Comparison of ENCODE assay signal across 22 cellular contexts in the genomic region with DNA sequence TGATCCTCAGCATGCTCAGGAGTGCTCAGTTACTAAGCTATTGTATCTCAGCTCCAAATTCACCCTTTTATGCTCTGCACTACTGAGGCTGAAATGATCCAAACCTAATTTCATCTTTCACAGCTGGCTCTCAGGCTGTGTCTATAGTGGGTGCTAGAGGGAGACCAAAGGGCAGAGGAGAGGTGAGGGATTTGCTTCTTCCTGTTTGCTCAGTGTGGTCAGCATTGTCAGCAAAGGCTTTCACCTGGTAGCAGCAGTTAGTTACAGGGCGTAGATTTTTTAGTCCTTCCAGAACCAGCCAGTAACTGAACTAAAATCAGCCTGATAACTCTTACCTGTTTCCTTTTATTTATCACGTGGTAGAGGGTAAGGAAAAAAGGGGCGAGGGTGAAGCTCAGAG. TPM values are rescaled to one million over a fixed set of nuclear protein-coding genes. Genes with fewer than 3 reads are reported as not detected.
DNase-seq lines count a peak whose midpoint lies in the region; ATAC-seq, FAIRE-seq and TF ChIP-seq lines count a peak whose summit lies in the region.
"Had no signal": no experiment of that assay in that cellular context is flagged by ENCODE, and none has a peak within 500 bp of the region (broad histone marks: within the 10 kb centered on the region; RNA-seq: fewer than 3 reads in every experiment).

No MANE protein-coding gene starts in this region.

- TF ChIP-seq POLR2A in HepG2 (IDR thresholded peaks at IDR 0.05; ENCODE audit: insufficient read depth in 1 of 2, low read depth in 2 of 2, low read length in 2 of 2), result no peak

- no peak for DNase-seq in A673 (ENCODE audit: low spot score)
- no peak for DNase-seq in Caco-2
- DNase-seq in activated CD8-positive, alpha-beta T cell treated with anti-CD3 and anti-CD28 coated beads, Interleukin-2, amount 10 ng/mL, durations not matched to agents 7 days and 5 days, result no peak
- DNase-seq in HepG2 (ENCODE audit: low spot score), result peak; percentile 67
- no peak for DNase-seq in NCI-H2081 (lab: John Stamatoyannopoulos, UW)
- DNase-seq in MG63, result no peak
- DNase-seq in HT-29 (ENCODE audit: low spot score), result no peak
- DNase-seq: EL, GOT3, Kasumi-1, NCI-H1105 treated with DMSO at 0.1 percent for 48 hours, NCI-H1694 treated with DMSO at 0.1 percent for 48 hours, NCI-H2227 treated with DMSO at 0.1 percent for 48 hours, NCI-H510A treated with DMSO at 0.1 percent for 48 hours, NCI-H774, OCI-M1, Right ventricle myocardium superior had no signal

- H2AFZ ChIP-seq in HepG2 (ENCODE audit: low read length), result no peak overlapping the region

- peaks cover 100% of the 10 kb centered on the region for H3K36me3 Mint-ChIP-seq in Caco-2 (ENCODE audit: insufficient read depth, unreplicated experiment)
- H3K36me3 Mint-ChIP-seq in activated CD8-positive, alpha-beta T cell treated with anti-CD3 and anti-CD28 coated beads, Interleukin-2, amount 10 ng/mL, durations not matched to agents 7 days and 5 days (ENCODE audit: low read depth), result peaks cover 59% of the 10 kb centered on the region

- 77% methylated on average over 3 of the region's 3 CpGs for WGBS in HepG2 (ENCODE audit: low lambda C conversion rate)

- peak overlapping the region; percentile 3 for H3K27ac ChIP-seq in A673 (ENCODE audit: low read depth, low read length, poor library complexity, severe bottlenecking)
- peak overlapping the region; percentile 45 for H3K27ac ChIP-seq in HepG2 (ENCODE audit: extremely low read length, insufficient read depth, low read length)
- H3K27ac ChIP-seq: HL-60 had no signal

- BruUV-seq in A673 (replicated peaks; lab: Mats Ljungman, UMichigan) (no TSS peak), Caco-2 (replicated peaks; lab: Mats Ljungman, UMichigan) (TSS peak; percentile 12), HepG2 (replicated peaks; lab: Mats Ljungman, UMichigan) (no TSS peak)

- H3K9me3 ChIP-seq in A673 (ENCODE audit: low read depth, low read length, poor library complexity, severe bottlenecking) (no peaks in the 10 kb centered on the region), Caco-2 (no peaks in the 10 kb centered on the region), HepG2 (ENCODE audit: low read length) (no peaks in the 10 kb centered on the region), MG63 (no peaks in the 10 kb centered on the region)

- H3K27me3 ChIP-seq in A673 (replicated peaks; ENCODE audit: insufficient read depth, low read depth, low read length, poor library complexity), result no peaks in the 10 kb centered on the region
- H3K27me3 ChIP-seq in Caco-2 (replicated peaks; ENCODE audit: control insufficient read depth, insufficient read depth, low read length), result no peaks in the 10 kb centered on the region
- no peaks in the 10 kb centered on the region for H3K27me3 ChIP-seq in HepG2 (ENCODE audit: control insufficient read depth in 1 of 2, insufficient read depth in 2 of 2, low read length in 2 of 2)
- H3K27me3 ChIP-seq in MG63, result no peaks in the 10 kb centered on the region

- H3K4me3 Mint-ChIP-seq in Caco-2 (ENCODE audit: unreplicated experiment), result no peak overlapping the region
- no peak overlapping the region for H3K4me3 Mint-ChIP-seq in activated CD8-positive, alpha-beta T cell treated with anti-CD3 and anti-CD28 coated beads, Interleukin-2, amount 10 ng/mL, durations not matched to agents 7 days and 5 days
- H3K4me3 Mint-ChIP-seq: CD14-positive monocyte had no signal

- intact Hi-C loops in A673 (cut with micrococcal nuclease; ENCODE audit: unreplicated experiment) (no loop called here), Caco-2 (cut with micrococcal nuclease; ENCODE audit: unreplicated experiment) (no loop called here), HepG2 (cut with micrococcal nuclease; ENCODE audit: unreplicated experiment) (no loop called here)

- peak; percentile 72 for FAIRE-seq in HepG2 (lab: Jason Lieb, UNC)
- FAIRE-seq: GM12878, HTR-8/SVneo had no signal

- no peak for TF ChIP-seq CTCF in A673 (conservative IDR thresholded peaks at IDR 0.05; ENCODE audit: low read depth, low read length)
- TF ChIP-seq CTCF in Caco-2 (IDR thresholded peaks at IDR 0.05; ENCODE audit: insufficient read depth in 1 of 2, low read depth in 1 of 2, low read length in 1 of 2, severe bottlenecking in 1 of 2, unreplicated experiment in 1 of 2), result no peak
- TF ChIP-seq CTCF in HepG2 (CRISPR knock-in tag; IDR thresholded peaks at IDR 0.05), result peak; percentile 31

- peaks cover 15% of the 10 kb centered on the region for H3K4me1 ChIP-seq in A673 (ENCODE audit: insufficient read depth, low read length, poor library complexity, severe bottlenecking)
- H3K4me1 ChIP-seq in Caco-2, result no peaks in the 10 kb centered on the region
- peaks cover 36% of the 10 kb centered on the region for H3K4me1 ChIP-seq in HepG2 (ENCODE audit: insufficient read depth, low read length)

- H3K4me1 Mint-ChIP-seq in Caco-2 (ENCODE audit: low read depth, unreplicated experiment), result no peaks in the 10 kb centered on the region
- peaks cover 8% of the 10 kb centered on the region for H3K4me1 Mint-ChIP-seq in activated CD8-positive, alpha-beta T cell treated with anti-CD3 and anti-CD28 coated beads, Interleukin-2, amount 10 ng/mL, durations not matched to agents 7 days and 5 days (ENCODE audit: low read depth)
- H3K4me1 Mint-ChIP-seq: CD14-positive monocyte had no signal

- no peaks in the 10 kb centered on the region for H3K27me3 Mint-ChIP-seq in Caco-2 (ENCODE audit: insufficient read depth, unreplicated experiment)
- no peaks in the 10 kb centered on the region for H3K27me3 Mint-ChIP-seq in activated CD8-positive, alpha-beta T cell treated with anti-CD3 and anti-CD28 coated beads, Interleukin-2, amount 10 ng/mL, durations not matched to agents 7 days and 5 days (ENCODE audit: low read depth)

- H3K4me3 ChIP-seq in A673 (ENCODE audit: low read depth, low read length, poor library complexity, severe bottlenecking) (no peak overlapping the region), Caco-2 (ENCODE audit: low read depth, low read length) (no peak overlapping the region), HepG2 (replicated peaks in 1 of 3; ENCODE audit: insufficient read depth in 1 of 3, low read depth in 2 of 3, low read length in 3 of 3) (no peak overlapping the region), MG63 (no peak overlapping the region)
- H3K4me3 ChIP-seq: GM12878 had no signal

- CTCF ChIA-PET in A673 (lab: Charles Lee) (no interaction called here), Caco-2 (lab: Charles Lee) (no interaction called here), HepG2 (lab: Yijun Ruan, JAX; ENCODE audit: low intra/inter-chr PET ratio, low total read pairs) (interaction anchor here (1.3 kb wide), 1 partner anchor 12 kb away, joined by 4 read pairs; no protein-coding TSS in a partner anchor)
- CTCF ChIA-PET in activated CD8-positive, alpha-beta T cell treated with anti-CD3 and anti-CD28 coated beads, Interleukin-2, amount 10 ng/mL, durations not matched to agents 7 days and 5 days (lab: Charles Lee), result interaction anchor here (5.0 kb wide), 1 partner anchor 12 kb away, joined by 40 read pairs; no protein-coding TSS in a partner anchor

- TF ChIP-seq EP300 in HepG2 (IDR thresholded peaks at IDR 0.05; ENCODE audit: low read depth in 2 of 2, low read length in 2 of 2), result no peak
- TF ChIP-seq EP300 in HepG2 (CRISPR knock-in tag; IDR thresholded peaks at IDR 0.05; ENCODE audit: borderline replicate concordance), result no peak

- no peaks in the 10 kb centered on the region for H3K9me3 Mint-ChIP-seq in Caco-2 (ENCODE audit: unreplicated experiment)
- H3K9me3 Mint-ChIP-seq in activated CD8-positive, alpha-beta T cell treated with anti-CD3 and anti-CD28 coated beads, Interleukin-2, amount 10 ng/mL, durations not matched to agents 7 days and 5 days (ENCODE audit: insufficient read depth), result no peaks in the 10 kb centered on the region
- H3K9me3 Mint-ChIP-seq: CD14-positive monocyte had no signal

- H3K27ac Mint-ChIP-seq in Caco-2 (ENCODE audit: unreplicated experiment), result no peak overlapping the region
- H3K27ac Mint-ChIP-seq in activated CD8-positive, alpha-beta T cell treated with anti-CD3 and anti-CD28 coated beads, Interleukin-2, amount 10 ng/mL, durations not matched to agents 7 days and 5 days, result peak overlapping the region; percentile 30

- no peak for TF ChIP-seq RAD21 in HepG2 (CRISPR knock-in tag; IDR thresholded peaks at IDR 0.05)

- ATAC-seq in activated CD8-positive, alpha-beta T cell treated with anti-CD3 and anti-CD28 coated beads, Interleukin-2, amount 10 ng/mL, durations not matched to agents 7 days and 5 days, result no peak
- ATAC-seq in HepG2, result peak; percentile 95
- ATAC-seq: GM12878, HCT116 had no signal

- H3K9ac ChIP-seq in HepG2 (ENCODE audit: insufficient read depth, low read depth, low read length), result no peak overlapping the region

- H3K36me3 ChIP-seq in A673 (ENCODE audit: insufficient read depth, low read length, poor library complexity, severe bottlenecking) (peaks cover 89% of the 10 kb centered on the region), Caco-2 (ENCODE audit: control insufficient read depth, insufficient read depth, low read length) (peaks cover 5% of the 10 kb centered on the region; the same call in 1 of the 2 replicates), HepG2 (replicated peaks in 1 of 2; ENCODE audit: control insufficient read depth in 1 of 2, insufficient read depth in 2 of 2, low read length in 2 of 2) (peaks cover 39 to 82% of the 10 kb centered on the region in 2 experiments), MG63 (peaks cover 89% of the 10 kb centered on the region)

- in situ Hi-C loops in HepG2 (cut with HindIII; ENCODE audit: extremely low pct_ligation_motif_present, low pct_unique_long_range_greater_than_20kb), result no loop called here

- peaks cover 3% of the 10 kb centered on the region; the same call in 1 of the 2 replicates for H4K20me1 ChIP-seq in HepG2 (ENCODE audit: insufficient read depth, low read length)

- POLR2A ChIA-PET in A673 (lab: Charles Lee; ENCODE audit: low non-redundant PET) (no interaction called here), Caco-2 (lab: Charles Lee) (interaction anchor here (0.7 kb wide), 1 partner anchor 28 kb away, joined by 3 read pairs; no protein-coding TSS in a partner anchor), HepG2 (lab: Yijun Ruan, JAX) (interaction anchor here (1.8 to 2.1 kb wide), 3 partner anchors 10 to 35 kb away, joined by 6 read pairs; a partner anchor contains a TSS)
- POLR2A ChIA-PET in activated CD8-positive, alpha-beta T cell treated with anti-CD3 and anti-CD28 coated beads, Interleukin-2, amount 10 ng/mL, durations not matched to agents 7 days and 5 days (lab: Charles Lee), result interaction anchor here (0.9 to 2.1 kb wide), 2 partner anchors 33 to 35 kb away, joined by 3 to 5 read pairs; a partner anchor contains a TSS

- peak overlapping the region; percentile 14; the same call in 1 of the 2 replicates for H3K4me2 ChIP-seq in HepG2 (ENCODE audit: low read depth, low read length)

- H3K79me2 ChIP-seq in HepG2 (ENCODE audit: insufficient read depth, low read length), result no peaks in the 10 kb centered on the region

RNA-seq across cellular contexts. Expression of a gene that starts 33.2 kb away (rescaled TPM):
- total RNA-seq in A673 (2021), result 545 and 558 TPM in 2 replicates
- total RNA-seq in Caco-2 (2022), result 413 and 414 TPM in 2 replicates
- 100 to 1,000 TPM; 302 to 308 TPM for total RNA-seq in activated CD8-positive, alpha-beta T cell treated with anti-CD3 and anti-CD28 coated beads, Interleukin-2, amount 10 ng/mL, durations not matched to agents 7 days and 5 days
- total RNA-seq in HepG2 (2016; rRNA removed; fragmentation: Illumina TruSeq; extraction: Trizol), result 625 and 944 TPM in 2 replicates
- total RNA-seq in HepG2 (2016; cell fraction: cytosol; rRNA removed; fragmentation: Illumina TruSeq; extraction: Trizol; ENCODE audit: low read depth), result 53.4 and 61.8 TPM in 2 replicates
- total RNA-seq in HepG2 (2016; cell fraction: insoluble cytoplasmic fraction; rRNA removed; fragmentation: Illumina TruSeq; extraction: Trizol), result 635 and 912 TPM in 2 replicates
- 124 and 145 TPM in 2 replicates for total RNA-seq in HepG2 (2016; cell fraction: membrane; rRNA removed; fragmentation: Illumina TruSeq; extraction: Trizol)
- total RNA-seq in HepG2 (2016; cell fraction: nucleus; rRNA removed; fragmentation: Illumina TruSeq; extraction: Trizol), result 234 and 241 TPM in 2 replicates
- 109 and 124 TPM in 2 replicates for polyA plus RNA-seq in HepG2 (2011; rRNA removed)
- polyA plus RNA-seq in HepG2 (2011; cell fraction: cytosol; rRNA removed), result 106 and 126 TPM in 2 replicates
- 30.7 and 40.3 TPM in 2 replicates for polyA plus RNA-seq in HepG2 (2011; cell fraction: nucleus; rRNA removed)
- 246 and 411 TPM in 2 replicates for polyA plus RNA-seq in HepG2 (2012)
- polyA plus RNA-seq in HepG2 (2016; cell fraction: cytosol; fragmentation: Illumina TruSeq; extraction: Trizol; ENCODE audit: low read depth), result 34.4 and 42.4 TPM in 2 replicates
- 671 and 701 TPM in 2 replicates for polyA plus RNA-seq in HepG2 (2016; cell fraction: insoluble cytoplasmic fraction; fragmentation: Illumina TruSeq; extraction: Trizol; ENCODE audit: low read depth)
- 64.7 and 77.0 TPM in 2 replicates for polyA plus RNA-seq in HepG2 (2016; cell fraction: membrane; fragmentation: Illumina TruSeq; extraction: Trizol; ENCODE audit: low read depth)
- polyA plus RNA-seq in HepG2 (2016; cell fraction: nucleus; fragmentation: Illumina TruSeq; extraction: Trizol; ENCODE audit: insufficient read depth, low read depth), result 237 and 254 TPM in 2 replicates
- polyA minus RNA-seq in HepG2 (2011; rRNA and poly(A)+ RNA removed; ENCODE audit: low replicate concordance), result 102 and 167 TPM in 2 replicates
- polyA minus RNA-seq in HepG2 (2011; cell fraction: cytosol; rRNA and poly(A)+ RNA removed), result 71.6 and 76.1 TPM in 2 replicates
- polyA minus RNA-seq in HepG2 (2011; cell fraction: nucleus; rRNA and poly(A)+ RNA removed), result 38.2 and 41.5 TPM in 2 replicates
- total RNA-seq in MG63 (2014; rRNA removed; shearing (Covaris generic); ENCODE audit: low replicate concordance), result 560 and 634 TPM in 2 replicates
- 212 and 262 TPM in 2 replicates for total RNA-seq in HT-29 (2014; rRNA removed; shearing (Covaris generic))

RNA-seq across cellular contexts. Expression of a gene that starts 33.5 kb away (rescaled TPM):
- total RNA-seq in A673 (2021) (44.0 and 47.6 TPM in 2 replicates), Caco-2 (2022) (38.2 and 38.9 TPM in 2 replicates), HepG2 (2016; rRNA removed; fragmentation: Illumina TruSeq; extraction: Trizol) (19.3 and 21.6 TPM in 2 replicates)
- total RNA-seq in activated CD8-positive, alpha-beta T cell treated with anti-CD3 and anti-CD28 coated beads, Interleukin-2, amount 10 ng/mL, durations not matched to agents 7 days and 5 days, result 10 to 100 TPM; 33.0 to 35.2 TPM
- total RNA-seq in HepG2 (2016; cell fraction: cytosol; rRNA removed; fragmentation: Illumina TruSeq; extraction: Trizol; ENCODE audit: low read depth), result 10.7 and 14.0 TPM in 2 replicates
- 18.7 and 21.0 TPM in 2 replicates for total RNA-seq in HepG2 (2016; cell fraction: insoluble cytoplasmic fraction; rRNA removed; fragmentation: Illumina TruSeq; extraction: Trizol)
- 20.4 and 22.8 TPM in 2 replicates for total RNA-seq in HepG2 (2016; cell fraction: membrane; rRNA removed; fragmentation: Illumina TruSeq; extraction: Trizol)
- 19.0 and 20.5 TPM in 2 replicates for total RNA-seq in HepG2 (2016; cell fraction: nucleus; rRNA removed; fragmentation: Illumina TruSeq; extraction: Trizol)
- polyA plus RNA-seq in HepG2 (2011; rRNA removed), result 29.2 and 34.2 TPM in 2 replicates
- 20.1 and 22.1 TPM in 2 replicates for polyA plus RNA-seq in HepG2 (2011; cell fraction: cytosol; rRNA removed)
- 41.4 and 55.5 TPM in 2 replicates for polyA plus RNA-seq in HepG2 (2011; cell fraction: nucleus; rRNA removed)
- 17.3 and 22.8 TPM in 2 replicates for polyA plus RNA-seq in HepG2 (2012)
- polyA plus RNA-seq in HepG2 (2016; cell fraction: cytosol; fragmentation: Illumina TruSeq; extraction: Trizol; ENCODE audit: low read depth), result 20.0 and 28.7 TPM in 2 replicates
- polyA plus RNA-seq in HepG2 (2016; cell fraction: insoluble cytoplasmic fraction; fragmentation: Illumina TruSeq; extraction: Trizol; ENCODE audit: low read depth), result 23.9 and 26.6 TPM in 2 replicates
- polyA plus RNA-seq in HepG2 (2016; cell fraction: membrane; fragmentation: Illumina TruSeq; extraction: Trizol; ENCODE audit: low read depth), result 30.2 and 33.5 TPM in 2 replicates
- polyA plus RNA-seq in HepG2 (2016; cell fraction: nucleus; fragmentation: Illumina TruSeq; extraction: Trizol; ENCODE audit: insufficient read depth, low read depth), result 57.4 and 61.7 TPM in 2 replicates
- 47.2 and 80.3 TPM in 2 replicates for polyA minus RNA-seq in HepG2 (2011; rRNA and poly(A)+ RNA removed; ENCODE audit: low replicate concordance)
- polyA minus RNA-seq in HepG2 (2011; cell fraction: cytosol; rRNA and poly(A)+ RNA removed), result 15.8 TPM in 2 replicates
- polyA minus RNA-seq in HepG2 (2011; cell fraction: nucleus; rRNA and poly(A)+ RNA removed), result 24.3 and 36.3 TPM in 2 replicates
- 14.4 and 27.6 TPM in 2 replicates for total RNA-seq in MG63 (2014; rRNA removed; shearing (Covaris generic); ENCODE audit: low replicate concordance)
- total RNA-seq in HT-29 (2014; rRNA removed; shearing (Covaris generic)), result 19.5 and 20.9 TPM in 2 replicates

RNA-seq across cellular contexts. Expression of a gene that starts 34.3 kb away (rescaled TPM):
- 216 and 223 TPM in 2 replicates for total RNA-seq in A673 (2021)
- total RNA-seq in Caco-2 (2022), result 172 and 187 TPM in 2 replicates
- total RNA-seq in activated CD8-positive, alpha-beta T cell treated with anti-CD3 and anti-CD28 coated beads, Interleukin-2, amount 10 ng/mL, durations not matched to agents 7 days and 5 days, result 100 to 1,000 TPM; 185 to 200 TPM
- total RNA-seq in HepG2 (2016; rRNA removed; fragmentation: Illumina TruSeq; extraction: Trizol), result 203 and 276 TPM in 2 replicates
- total RNA-seq in HepG2 (2016; cell fraction: cytosol; rRNA removed; fragmentation: Illumina TruSeq; extraction: Trizol; ENCODE audit: low read depth), result 81.0 and 91.5 TPM in 2 replicates
- 199 and 275 TPM in 2 replicates for total RNA-seq in HepG2 (2016; cell fraction: insoluble cytoplasmic fraction; rRNA removed; fragmentation: Illumina TruSeq; extraction: Trizol)
- total RNA-seq in HepG2 (2016; cell fraction: membrane; rRNA removed; fragmentation: Illumina TruSeq; extraction: Trizol), result 122 and 129 TPM in 2 replicates
- total RNA-seq in HepG2 (2016; cell fraction: nucleus; rRNA removed; fragmentation: Illumina TruSeq; extraction: Trizol), result 62.6 and 67.0 TPM in 2 replicates
- polyA plus RNA-seq in HepG2 (2011; rRNA removed), result 287 and 294 TPM in 2 replicates
- 300 and 301 TPM in 2 replicates for polyA plus RNA-seq in HepG2 (2011; cell fraction: cytosol; rRNA removed)
- 84.3 and 96.7 TPM in 2 replicates for polyA plus RNA-seq in HepG2 (2011; cell fraction: nucleus; rRNA removed)
- 185 and 224 TPM in 2 replicates for polyA plus RNA-seq in HepG2 (2012)
- 108 and 124 TPM in 2 replicates for polyA plus RNA-seq in HepG2 (2016; cell fraction: cytosol; fragmentation: Illumina TruSeq; extraction: Trizol; ENCODE audit: low read depth)
- 406 and 429 TPM in 2 replicates for polyA plus RNA-seq in HepG2 (2016; cell fraction: insoluble cytoplasmic fraction; fragmentation: Illumina TruSeq; extraction: Trizol; ENCODE audit: low read depth)
- 153 and 154 TPM in 2 replicates for polyA plus RNA-seq in HepG2 (2016; cell fraction: membrane; fragmentation: Illumina TruSeq; extraction: Trizol; ENCODE audit: low read depth)
- 168 and 172 TPM in 2 replicates for polyA plus RNA-seq in HepG2 (2016; cell fraction: nucleus; fragmentation: Illumina TruSeq; extraction: Trizol; ENCODE audit: insufficient read depth, low read depth)
- polyA minus RNA-seq in HepG2 (2011; rRNA and poly(A)+ RNA removed; ENCODE audit: low replicate concordance), result 181 and 279 TPM in 2 replicates
- 72.6 and 78.5 TPM in 2 replicates for polyA minus RNA-seq in HepG2 (2011; cell fraction: cytosol; rRNA and poly(A)+ RNA removed)
- 35.0 and 35.4 TPM in 2 replicates for polyA minus RNA-seq in HepG2 (2011; cell fraction: nucleus; rRNA and poly(A)+ RNA removed)
- total RNA-seq in MG63 (2014; rRNA removed; shearing (Covaris generic); ENCODE audit: low replicate concordance), result 169 and 206 TPM in 2 replicates
- 104 and 118 TPM in 2 replicates for total RNA-seq in HT-29 (2014; rRNA removed; shearing (Covaris generic))

RNA-seq across cellular contexts. Expression of a gene that starts 45.0 kb away (rescaled TPM):
- 0.09 and 0.24 TPM in 2 replicates for total RNA-seq in A673 (2021)
- not detected in 2 replicates for total RNA-seq in Caco-2 (2022)
- 10 to 100 TPM; 48.1 to 48.4 TPM for total RNA-seq in activated CD8-positive, alpha-beta T cell treated with anti-CD3 and anti-CD28 coated beads, Interleukin-2, amount 10 ng/mL, durations not matched to agents 7 days and 5 days
- total RNA-seq in HepG2 (2016; rRNA removed; fragmentation: Illumina TruSeq; extraction: Trizol), result 0.53 and 0.75 TPM in 2 replicates
- total RNA-seq in HepG2 (2016; cell fraction: cytosol; rRNA removed; fragmentation: Illumina TruSeq; extraction: Trizol; ENCODE audit: low read depth), result 0.44 and 0.61 TPM in 2 replicates
- 0.89 and 1.8 TPM in 2 replicates for total RNA-seq in HepG2 (2016; cell fraction: insoluble cytoplasmic fraction; rRNA removed; fragmentation: Illumina TruSeq; extraction: Trizol)
- 0.37 and 1.00 TPM in 2 replicates for total RNA-seq in HepG2 (2016; cell fraction: membrane; rRNA removed; fragmentation: Illumina TruSeq; extraction: Trizol)
- 1.1 and 1.6 TPM in 2 replicates for total RNA-seq in HepG2 (2016; cell fraction: nucleus; rRNA removed; fragmentation: Illumina TruSeq; extraction: Trizol)
- polyA plus RNA-seq in HepG2 (2011; rRNA removed), result 1.9 and 2.7 TPM in 2 replicates
- polyA plus RNA-seq in HepG2 (2011; cell fraction: cytosol; rRNA removed), result 2.4 and 3.3 TPM in 2 replicates
- polyA plus RNA-seq in HepG2 (2011; cell fraction: nucleus; rRNA removed), result 2.4 and 4.4 TPM in 2 replicates
- 0.65 and 2.0 TPM in 2 replicates for polyA plus RNA-seq in HepG2 (2012)
- polyA plus RNA-seq in HepG2 (2016; cell fraction: cytosol; fragmentation: Illumina TruSeq; extraction: Trizol; ENCODE audit: low read depth), result 0.29 and 0.57 TPM in 2 replicates
- polyA plus RNA-seq in HepG2 (2016; cell fraction: insoluble cytoplasmic fraction; fragmentation: Illumina TruSeq; extraction: Trizol; ENCODE audit: low read depth), result 0.39 and 0.81 TPM in 2 replicates
- 0.72 and 0.74 TPM in 2 replicates for polyA plus RNA-seq in HepG2 (2016; cell fraction: membrane; fragmentation: Illumina TruSeq; extraction: Trizol; ENCODE audit: low read depth)
- 1.9 TPM in 1 of 2 replicates, not detected in the other for polyA plus RNA-seq in HepG2 (2016; cell fraction: nucleus; fragmentation: Illumina TruSeq; extraction: Trizol; ENCODE audit: insufficient read depth, low read depth)
- polyA minus RNA-seq in HepG2 (2011; rRNA and poly(A)+ RNA removed; ENCODE audit: low replicate concordance), result 0.21 and 1.5 TPM in 2 replicates
- not detected in 2 replicates for polyA minus RNA-seq in HepG2 (2011; cell fraction: cytosol; rRNA and poly(A)+ RNA removed)
- polyA minus RNA-seq in HepG2 (2011; cell fraction: nucleus; rRNA and poly(A)+ RNA removed), result 1.3 and 2.4 TPM in 2 replicates
- not detected in 2 replicates for total RNA-seq in MG63 (2014; rRNA removed; shearing (Covaris generic); ENCODE audit: low replicate concordance)
- not detected in 2 replicates for total RNA-seq in HT-29 (2014; rRNA removed; shearing (Covaris generic))
- total RNA-seq: Right ventricle myocardium superior had no signal

Comparison
In these comparisons a context has a peak if more than half of its experiments do, and no peak if none do; other contexts are left out.
1. CTCF ChIA-PET loops: an anchor here in activated CD8-positive, alpha-beta T cell treated with anti-CD3 and anti-CD28 coated beads, Interleukin-2, amount 10 ng/mL, durations not matched to agents 7 days and 5 days (5.0 kb wide) and HepG2 (1.3 kb wide); none called in A673 and Caco-2.